Comparison of ENCODE assay signal across 17 cellular contexts in the genomic region with DNA sequence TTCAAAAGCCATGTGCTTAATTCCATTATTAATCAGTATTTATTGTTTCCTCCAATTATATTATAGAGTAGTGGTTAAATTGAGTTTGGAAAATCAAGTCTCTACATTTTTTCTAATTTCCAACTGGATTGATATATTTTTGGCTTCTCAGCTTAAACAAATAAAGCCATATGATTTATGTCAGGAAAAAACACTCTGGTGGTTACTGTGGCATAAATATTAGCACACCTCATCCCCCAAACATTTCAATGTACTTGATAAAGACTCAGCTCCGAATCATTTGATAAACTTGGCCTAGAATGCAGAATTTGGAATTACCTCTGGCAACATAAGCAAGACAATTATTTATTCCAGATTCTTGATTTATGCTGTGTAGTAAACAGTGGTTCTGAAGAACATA.
"Had no signal": no experiment of that assay in that cellular context is flagged by ENCODE, and none has a peak within 500 bp of the region (broad histone marks: within the 10 kb centered on the region; RNA-seq: fewer than 3 reads in every experiment).

No MANE protein-coding gene starts in this region.

- H3K4me1 ChIP-seq: colonic mucosa, esophagus squamous epithelium, parathyroid adenoma, upper lobe of right lung had no signal

- H3K9me3 ChIP-seq: colonic mucosa, esophagus squamous epithelium, upper lobe of right lung had no signal

- H3K4me1 Mint-ChIP-seq: neural crest cell had no signal

- ATAC-seq: upper lobe of right lung had no signal

- H3K36me3 Mint-ChIP-seq: activated naive CD8-positive, alpha-beta T cell had no signal

- H3K4me3 Mint-ChIP-seq: activated naive CD8-positive, alpha-beta T cell; neural crest cell; stimulated activated naive CD8-positive, alpha-beta T cell treated with anti-CD3 and anti-CD28 coated beads, Interleukin-15, Interleukin-2, amounts not matched to agents 100 ng/mL and 50 ng/mL, for 24 hours; T-helper 1 cell treated with Interleukin-12 subunit alpha and Interleukin-12 subunit beta and Interleukin-4 antibody, amounts not matched to agents 30 μg/mL and 1 μg/mL, for 36 hours had no signal

- H3K36me3 ChIP-seq: colonic mucosa, esophagus squamous epithelium, upper lobe of right lung had no signal

- H3K79me2 ChIP-seq: parathyroid adenoma had no signal

- H3K27ac Mint-ChIP-seq: activated naive CD8-positive, alpha-beta T cell; stimulated activated naive CD8-positive, alpha-beta T cell treated with anti-CD3 and anti-CD28 coated beads, Interleukin-15, Interleukin-2, amounts not matched to agents 100 ng/mL and 50 ng/mL, for 24 hours; T-helper 1 cell treated with Interleukin-12 subunit alpha and Interleukin-12 subunit beta and Interleukin-4 antibody, amounts not matched to agents 30 μg/mL and 1 μg/mL, for 36 hours had no signal

- H3K27me3 Mint-ChIP-seq: activated naive CD8-positive, alpha-beta T cell; stimulated activated naive CD8-positive, alpha-beta T cell treated with anti-CD3 and anti-CD28 coated beads, Interleukin-15, Interleukin-2, amounts not matched to agents 100 ng/mL and 50 ng/mL, for 24 hours had no signal

- H3K27ac ChIP-seq: colonic mucosa, esophagus squamous epithelium, parathyroid adenoma, upper lobe of right lung had no signal

- H3K27me3 ChIP-seq: colonic mucosa, esophagus squamous epithelium, upper lobe of right lung had no signal

- H3K9ac ChIP-seq: parathyroid adenoma had no signal

- H3K4me3 ChIP-seq: colonic mucosa, esophagus squamous epithelium, upper lobe of right lung had no signal

- H2AFZ ChIP-seq: parathyroid adenoma had no signal

- DNase-seq: activated CD4-positive, alpha-beta T cell treated with anti-CD3 and anti-CD28 coated beads, Interleukin-2, amount 50 U/mL, for 1 hour; activated CD4-positive, CD25-positive, alpha-beta regulatory T cell; activated effector memory CD4-positive, alpha-beta T cell treated with Interleukin-2 at 50 U/mL for 16 hours; activated T-cell treated with anti-CD3 and anti-CD28 coated beads, Interleukin-2, amount 50 U/mL, for 1 hour; anterior cingulate cortex; colonic mucosa; esophagus squamous epithelium; hippocampal formation; kidney glomerular epithelial cell; stimulated activated CD4-positive, alpha-beta T cell treated with anti-CD3 and anti-CD28 coated beads, Interleukin-15, amount 100 ng/mL, for 24 hours; stimulated activated CD4-positive, alpha-beta T cell treated with anti-CD3 and anti-CD28 coated beads, Interleukin-4, amount 100 ng/mL, for 24 hours; upper lobe of right lung had no signal
